Comparison of ENCODE assay signal across 8 cellular contexts in genomic region chr15:45401665-45402161, GRCh38. TPM values are rescaled to one million over a fixed set of nuclear protein-coding genes. Genes with fewer than 3 reads are reported as not detected.
DNase-seq lines count a peak whose midpoint lies in the region; ATAC-seq and TF ChIP-seq lines count a peak whose summit lies in the region.

No MANE protein-coding gene starts in this region.

- TF ChIP-seq CTCF in Calu3 (IDR thresholded peaks at IDR 0.05; ENCODE audit: unreplicated experiment) (no peak), HFFc6 (IDR thresholded peaks at IDR 0.05) (no peak), WI38 (IDR thresholded peaks at IDR 0.05; ENCODE audit: low read depth, low read length) (no peak), spleen (IDR thresholded peaks at IDR 0.05 in 8 of 11, conservative IDR thresholded peaks at IDR 0.05 in 3 of 11) (no peak)

- no peaks in the 10 kb centered on the region for H3K9me3 ChIP-seq in right cardiac atrium (ENCODE audit: control insufficient read depth, low read length)
- H3K9me3 ChIP-seq in spleen: no peaks in the 10 kb centered on the region

- TF ChIP-seq POLR2A in spleen (IDR thresholded peaks at IDR 0.05): no peak

- CTCF ChIA-PET in Calu3 (lab: Charles Lee): interaction anchor here (0.6 to 1.8 kb wide), 10 partner anchors 24 to 275 kb away, joined by 3 to 8 read pairs (median 4); no protein-coding TSS in a partner anchor

- peak overlapping the region; percentile 90 for H3K27ac ChIP-seq in right cardiac atrium (ENCODE audit: low read length)
- peak overlapping the region; percentile 93 to 99 (median 97) for H3K27ac ChIP-seq in spleen

- H3K27me3 ChIP-seq in right cardiac atrium (ENCODE audit: control insufficient read depth, insufficient read depth) (no peaks in the 10 kb centered on the region), spleen (replicated peaks in 1 of 7) (no peaks in the 10 kb centered on the region)

- H3K27ac Mint-ChIP-seq in Calu3 (ENCODE audit: unreplicated experiment) (peak overlapping the region; percentile 58), HFFc6 (peak overlapping the region; percentile 93)

- WGBS in right cardiac atrium: 2% methylated on average over 12 of the region's 12 CpGs
- 2 to 5% (median 3%) methylated on average over 11 to 12 of the region's 12 CpGs for WGBS in spleen, 5 donors

- intact Hi-C loops in Calu3 (cut with micrococcal nuclease; ENCODE audit: unreplicated experiment) (loop anchor here (2.0 kb wide), 1 partner anchor 197 kb away; no protein-coding TSS in a partner anchor), right cardiac atrium (cut with DNase I) (loop anchor here in 3 of 4 donors (2.0 to 10.0 kb wide), 4 partner anchors 94 to 237 kb away; no protein-coding TSS in a partner anchor), spleen (cut with DNase I; ENCODE audit: low total_unique reads) (no loop called here)

- H3K4me3 ChIP-seq in WI38 (ENCODE audit: low read depth, low read length) (peak overlapping the region; percentile 90), right cardiac atrium (ENCODE audit: low read length) (peak overlapping the region; percentile 76), spleen (peak overlapping the region; percentile 73 to 98 (median 89))

- H3K9me3 Mint-ChIP-seq in Calu3 (ENCODE audit: low read depth, unreplicated experiment) (no peaks in the 10 kb centered on the region), HFFc6 (no peaks in the 10 kb centered on the region)

- H3K36me3 Mint-ChIP-seq in Calu3 (ENCODE audit: insufficient read depth, unreplicated experiment): peaks cover 32% of the 10 kb centered on the region
- H3K36me3 Mint-ChIP-seq in HFFc6 (ENCODE audit: low read depth): peaks cover 4% of the 10 kb centered on the region; the same call in 1 of the 2 replicates

- ATAC-seq in right cardiac atrium: peak in 1 of 2 donors; percentile 11

- H3K36me3 ChIP-seq in spleen: peaks cover 0 to 18% (median 12%) of the 10 kb centered on the region in 6 donors

- TSS peak; percentile 85 for BruUV-seq in Calu3 (replicated peaks; lab: Mats Ljungman, UMichigan)

- no peaks in the 10 kb centered on the region for H3K4me1 ChIP-seq in right cardiac atrium (ENCODE audit: control insufficient read depth, insufficient read depth, low read length)
- H3K4me1 ChIP-seq in spleen: peaks cover 10 to 61% (median 41%) of the 10 kb centered on the region in 6 donors

- peak overlapping the region; percentile 93 for H3K4me3 Mint-ChIP-seq in Calu3 (ENCODE audit: low read depth, unreplicated experiment)
- H3K4me3 Mint-ChIP-seq in HFFc6: peak overlapping the region; percentile 99

- DNase-seq in Calu3: no peak
- no peak for DNase-seq in HFFc6
- DNase-seq in right cardiac atrium: no peak
- no peak for DNase-seq in spleen
- no peak for DNase-seq in NCI-H1930 (lab: John Stamatoyannopoulos, UW)
- no peak for DNase-seq in NCI-H2029 treated with DMSO at 0.1 percent for 48 hours (lab: John Stamatoyannopoulos, UW)
- no peak for DNase-seq in AML-193 (lab: John Stamatoyannopoulos, UW)

- H3K27me3 Mint-ChIP-seq in Calu3 (ENCODE audit: unreplicated experiment): no peaks in the 10 kb centered on the region
- H3K27me3 Mint-ChIP-seq in HFFc6 (ENCODE audit: insufficient read depth): peaks cover 2% of the 10 kb centered on the region; the same call in 1 of the 2 replicates

- H3K4me1 Mint-ChIP-seq in Calu3 (ENCODE audit: low read depth, unreplicated experiment) (peaks cover 9% of the 10 kb centered on the region), HFFc6 (ENCODE audit: low read depth) (peaks cover 23% of the 10 kb centered on the region)

RNA-seq across cellular contexts. Expression of gene GATM, which starts 23.4 kb away (rescaled TPM):
- total RNA-seq in Calu3 (2022) (4.1 and 4.2 TPM in 2 replicates), right cardiac atrium (10 to 100 TPM; 22.2 to 33.8 (median 31.2) TPM), spleen (10 to 100 TPM; 33.4 to 69.4 (median 41.0) TPM)
- under 1 TPM in 3 of 6 experiments, not detected in 3; 0.14 to 0.38 (median 0.14) TPM for total RNA-seq in HFFc6 (2021; fragmentation: NEBNext Ultra II Directional; extraction: Animal tissue kit (Norgen Biotek cat#: 25700))
- polyA plus RNA-seq in right cardiac atrium (12.9 TPM), spleen (10 to 100 TPM; 19.3 to 37.2 (median 33.0) TPM)
